In genomic region chr2:180077295-180077906, GRCh38 we compare ENCODE assay signal across 8 cellular contexts.
DNase-seq lines count a peak whose midpoint lies in the region; ATAC-seq, FAIRE-seq and TF ChIP-seq lines count a peak whose summit lies in the region.

No MANE protein-coding gene starts in this region.

- TF ChIP-seq CTCF in HFFc6 (IDR thresholded peaks at IDR 0.05): peak; percentile 97
- TF ChIP-seq CTCF in keratinocyte (optimal IDR thresholded peaks at IDR 0.05 in 1 of 3, IDR thresholded peaks at IDR 0.05 in 1 of 3, conservative IDR thresholded peaks at IDR 0.05 in 1 of 3; ENCODE audit: extremely low read depth in 1 of 3, insufficient read depth in 2 of 3, low read length in 3 of 3): peak in 2 of 3 experiments; percentile 66 to 74

- no peaks in the 10 kb centered on the region for H4K20me1 ChIP-seq in keratinocyte (ENCODE audit: control insufficient read depth, extremely low read depth, insufficient read depth, low read length)

- peak; percentile 21 for DNase-seq in D341Med (ENCODE audit: low spot score)
- peak; percentile 22 for DNase-seq in HFFc6
- peak; percentile 5 for DNase-seq in SW480 (ENCODE audit: low spot score)
- DNase-seq in keratinocyte (ENCODE audit: low read depth, low spot score): no peak
- no peak for DNase-seq in NCI-H187 treated with DMSO at 0.1 percent for 48 hours (lab: John Stamatoyannopoulos, UW)

- H3K4me2 ChIP-seq in keratinocyte (ENCODE audit: control insufficient read depth, extremely low read depth, insufficient read depth, low read depth, low read length): no peak overlapping the region

- no peaks in the 10 kb centered on the region for H3K36me3 ChIP-seq in keratinocyte (ENCODE audit: control insufficient read depth in 2 of 2, extremely low read depth in 1 of 2, insufficient read depth in 2 of 2, low read length in 2 of 2)

- ATAC-seq in HG03520 (IDR thresholded peaks at IDR 0.05; ENCODE audit: unreplicated experiment): no peak
- ATAC-seq in HG02870 (IDR thresholded peaks at IDR 0.05; ENCODE audit: unreplicated experiment): no peak
- ATAC-seq in GM19328 (IDR thresholded peaks at IDR 0.05; ENCODE audit: unreplicated experiment): no peak

- H3K9me3 Mint-ChIP-seq in HFFc6: peaks cover 10% of the 10 kb centered on the region

- dilution Hi-C loops in keratinocyte (cut with MboI; ENCODE audit: extremely low pct_ligation_motif_present, low sequenced_read_pairs): no loop called here

- no peaks in the 10 kb centered on the region for H3K79me2 ChIP-seq in keratinocyte (ENCODE audit: control insufficient read depth, insufficient read depth, low read length)

- H3K9ac ChIP-seq in keratinocyte (ENCODE audit: control insufficient read depth, extremely low read depth, insufficient read depth, low read length): no peak overlapping the region

- no peak overlapping the region for H3K4me3 Mint-ChIP-seq in HFFc6

- H3K4me1 ChIP-seq in keratinocyte (ENCODE audit: control insufficient read depth, extremely low read depth, insufficient read depth, low read length): no peaks in the 10 kb centered on the region

- FAIRE-seq in keratinocyte (lab: Jason Lieb, UNC): no peak

- peaks cover 3% of the 10 kb centered on the region for H3K27me3 Mint-ChIP-seq in HFFc6 (ENCODE audit: insufficient read depth)

- H3K4me1 Mint-ChIP-seq in HFFc6 (ENCODE audit: low read depth): no peaks in the 10 kb centered on the region; the same call in 1 of the 2 replicates

- no peaks in the 10 kb centered on the region for H3K9me1 ChIP-seq in keratinocyte (ENCODE audit: control insufficient read depth, extremely low read depth, insufficient read depth, low read length)

- H3K27ac ChIP-seq in keratinocyte (ENCODE audit: control insufficient read depth, insufficient read depth, low read length): no peak overlapping the region

- H3K36me3 Mint-ChIP-seq in HFFc6 (ENCODE audit: low read depth): peaks cover 12% of the 10 kb centered on the region

- H3K9me3 ChIP-seq in keratinocyte (ENCODE audit: control insufficient read depth, low read depth, low read length): no peaks in the 10 kb centered on the region

- no peak overlapping the region for H3K27ac Mint-ChIP-seq in HFFc6

- no peak overlapping the region for H3K4me3 ChIP-seq in keratinocyte (ENCODE audit: control insufficient read depth in 2 of 3, extremely low read depth in 1 of 3, insufficient read depth in 2 of 3, low read depth in 1 of 3, low read length in 3 of 3)

- no peak overlapping the region for H2AFZ ChIP-seq in keratinocyte (ENCODE audit: control insufficient read depth, low read length)

- no peaks in the 10 kb centered on the region for H3K27me3 ChIP-seq in keratinocyte (ENCODE audit: control insufficient read depth, extremely low read depth, insufficient read depth, low read length)

Comparison
In these comparisons a context has a peak if more than half of its experiments do, and no peak if none do; other contexts are left out.
1. DNase-seq: peak in D341Med (single experiment), HFFc6 (single experiment) and SW480 (single experiment); none in keratinocyte (single experiment) and NCI-H187 treated with DMSO at 0.1 percent for 48 hours (single experiment).